7 cellular contexts compared by ENCODE assay signal in genomic region chr3:127374626-127375010, GRCh38.
"Had no signal": no experiment of that assay in that cellular context is flagged by ENCODE, and none has a peak within 500 bp of the region (broad histone marks: within the 10 kb centered on the region; RNA-seq: fewer than 3 reads in every experiment).

No MANE protein-coding gene starts in this region.

- DNase-seq: GOT3, HFFc6 had no signal

- H3K4me1 ChIP-seq: HAP-1 had no signal

- H3K27ac Mint-ChIP-seq: HFFc6 had no signal

- H3K9ac ChIP-seq: GM23248 had no signal

- FAIRE-seq: HepG2 had no signal

- H3K36me3 Mint-ChIP-seq: IgD-negative memory B cell had no signal

- H3K4me1 Mint-ChIP-seq: IgD-negative memory B cell had no signal

- H3K4me3 Mint-ChIP-seq: HFFc6, IgD-negative memory B cell had no signal

- H3K9me3 Mint-ChIP-seq: HFFc6 had no signal

- H2AFZ ChIP-seq: GM23248 had no signal

- H3K9me3 ChIP-seq: HAP-1 had no signal

- H3K4me3 ChIP-seq: GM23248, HAP-1 had no signal

- H3K36me3 ChIP-seq: HAP-1 had no signal

- H3K27ac ChIP-seq: GM23248, HL-60 had no signal
